10 cellular contexts compared by ENCODE assay signal in genomic region chr7:2862831-2863361, GRCh38. TPM values are rescaled to one million over a fixed set of nuclear protein-coding genes. Genes with fewer than 3 reads are reported as not detected.
DNase-seq lines count a peak whose midpoint lies in the region; ATAC-seq and TF ChIP-seq lines count a peak whose summit lies in the region.
"Had no signal": no experiment of that assay in that cellular context is flagged by ENCODE, and none has a peak within 500 bp of the region (broad histone marks: within the 10 kb centered on the region; RNA-seq: fewer than 3 reads in every experiment).

No MANE protein-coding gene starts in this region.

- peaks cover 2% of the 10 kb centered on the region for H3K36me3 Mint-ChIP-seq in activated T-cell treated with anti-CD3 and anti-CD28 coated beads, Interleukin-2, amount 50 U/mL, for 4 hours (ENCODE audit: insufficient read depth)
- H3K36me3 Mint-ChIP-seq in activated T-cell treated with anti-CD3 and anti-CD28 coated beads, Interleukin-2, amount 50 U/mL, for 72 hours (ENCODE audit: insufficient read depth in 2 of 2): no peaks in the 10 kb centered on the region
- no peaks in the 10 kb centered on the region for H3K36me3 Mint-ChIP-seq in glutamatergic neuron (ENCODE audit: unreplicated experiment)

- no peaks in the 10 kb centered on the region for H3K27me3 Mint-ChIP-seq in activated T-cell treated with anti-CD3 and anti-CD28 coated beads, Interleukin-2, amount 50 U/mL, for 4 hours (ENCODE audit: low read depth)
- no peaks in the 10 kb centered on the region for H3K27me3 Mint-ChIP-seq in activated T-cell treated with anti-CD3 and anti-CD28 coated beads, Interleukin-2, amount 50 U/mL, for 72 hours (ENCODE audit: low read depth)
- H3K27me3 Mint-ChIP-seq in glutamatergic neuron (ENCODE audit: unreplicated experiment): no peaks in the 10 kb centered on the region

- H3K27ac ChIP-seq in liver (ENCODE audit: low read depth in 1 of 2, low read length in 2 of 2) (peak overlapping the region; percentile 62 to 80), upper lobe of left lung (peak overlapping the region; percentile 76 to 95 (median 88))
- H3K27ac ChIP-seq: C4-2B had no signal

- peak overlapping the region; percentile 19 for H3K27ac Mint-ChIP-seq in activated T-cell treated with anti-CD3 and anti-CD28 coated beads, Interleukin-2, amount 50 U/mL, for 72 hours
- H3K27ac Mint-ChIP-seq in glutamatergic neuron (ENCODE audit: unreplicated experiment): no peak overlapping the region

- peaks cover 0 to 3% (median 0%) of the 10 kb centered on the region in 4 donors for H3K4me1 ChIP-seq in liver (ENCODE audit: control insufficient read depth in 4 of 4, insufficient read depth in 4 of 4, low read length in 3 of 4)
- peaks cover 18 to 28% (median 24%) of the 10 kb centered on the region in 4 donors for H3K4me1 ChIP-seq in upper lobe of left lung

- TF ChIP-seq EP300 in upper lobe of left lung (IDR thresholded peaks at IDR 0.05): no peak

- H3K9me3 ChIP-seq in liver (ENCODE audit: control insufficient read depth in 4 of 4, low read length in 3 of 4) (no peaks in the 10 kb centered on the region), upper lobe of left lung (no peaks in the 10 kb centered on the region)

- no peaks in the 10 kb centered on the region for H3K36me3 ChIP-seq in liver (ENCODE audit: control insufficient read depth in 4 of 4, insufficient read depth in 3 of 4, low read depth in 1 of 4, low read length in 3 of 4)
- H3K36me3 ChIP-seq in upper lobe of left lung: no peaks in the 10 kb centered on the region

- no peaks in the 10 kb centered on the region for H3K27me3 ChIP-seq in liver (ENCODE audit: control insufficient read depth in 4 of 4, insufficient read depth in 4 of 4, low read length in 3 of 4)
- no peaks in the 10 kb centered on the region for H3K27me3 ChIP-seq in upper lobe of left lung

- no peak for TF ChIP-seq POLR2A in upper lobe of left lung (IDR thresholded peaks at IDR 0.05)

- no peaks in the 10 kb centered on the region for H3K9me3 Mint-ChIP-seq in activated T-cell treated with anti-CD3 and anti-CD28 coated beads, Interleukin-2, amount 50 U/mL, for 4 hours
- no peaks in the 10 kb centered on the region for H3K9me3 Mint-ChIP-seq in activated T-cell treated with anti-CD3 and anti-CD28 coated beads, Interleukin-2, amount 50 U/mL, for 72 hours
- H3K9me3 Mint-ChIP-seq in glutamatergic neuron (ENCODE audit: unreplicated experiment): no peaks in the 10 kb centered on the region

- no peak for TF ChIP-seq RAD21 in liver (IDR thresholded peaks at IDR 0.05)

- 79% methylated on average over 22 of the region's 22 CpGs for WGBS in liver
- WGBS in upper lobe of left lung, 2 donors: 72 to 85% methylated on average over 22 of the region's 22 CpGs

- TF ChIP-seq CTCF in liver (IDR thresholded peaks at IDR 0.05; ENCODE audit: low read depth, low read length, missing input control) (no peak), upper lobe of left lung (IDR thresholded peaks at IDR 0.05) (no peak), glutamatergic neuron (IDR thresholded peaks at IDR 0.05; ENCODE audit: partially characterized antibody, unreplicated experiment) (no peak)

- no peak overlapping the region for H3K4me3 ChIP-seq in liver (ENCODE audit: low read depth in 1 of 3, low read length in 3 of 3)
- H3K4me3 ChIP-seq in upper lobe of left lung: peak overlapping the region in 2 of 4 donors; percentile 1 to 15

- ATAC-seq in activated T-cell treated with anti-CD3 and anti-CD28 coated beads, Interleukin-2, amount 50 U/mL, for 4 hours: peak in 1 of 2 donors; percentile 16
- ATAC-seq in activated T-cell treated with anti-CD3 and anti-CD28 coated beads, Interleukin-2, amount 50 U/mL, for 72 hours (replicated peaks in 1 of 2): peak in 1 of 2 donors; percentile 18
- peak in 1 of 2 donors; percentile 1 for ATAC-seq in upper lobe of left lung (ENCODE audit: low FRiP score in 2 of 2)

- DNase-seq in activated T-cell treated with anti-CD3 and anti-CD28 coated beads, Interleukin-2, amount 50 U/mL, for 4 hours: no peak
- no peak for DNase-seq in activated T-cell treated with anti-CD3 and anti-CD28 coated beads for 4 hours
- DNase-seq in activated T-cell treated with anti-CD3 and anti-CD28 coated beads, Interleukin-2, amount 50 U/mL, for 72 hours: peak; percentile 28 to 45
- no peak for DNase-seq in upper lobe of left lung
- DNase-seq in glutamatergic neuron: no peak
- no peak for DNase-seq in NCI-H2081 treated with DMSO at 0.1 percent for 48 hours (lab: John Stamatoyannopoulos, UW)
- no peak for DNase-seq in DMS79 (lab: John Stamatoyannopoulos, UW)
- DNase-seq: NCI-H345 had no signal

- H3K9ac ChIP-seq in liver (ENCODE audit: low read depth in 1 of 2, low read length in 2 of 2): no peak overlapping the region

- peak overlapping the region; percentile 61 for H3K4me3 Mint-ChIP-seq in activated T-cell treated with anti-CD3 and anti-CD28 coated beads, Interleukin-2, amount 50 U/mL, for 4 hours
- peak overlapping the region; percentile 80 to 88 for H3K4me3 Mint-ChIP-seq in activated T-cell treated with anti-CD3 and anti-CD28 coated beads, Interleukin-2, amount 50 U/mL, for 72 hours
- no peak overlapping the region for H3K4me3 Mint-ChIP-seq in glutamatergic neuron (ENCODE audit: unreplicated experiment)

- peaks cover 29% of the 10 kb centered on the region for H3K4me1 Mint-ChIP-seq in activated T-cell treated with anti-CD3 and anti-CD28 coated beads, Interleukin-2, amount 50 U/mL, for 4 hours (ENCODE audit: low read depth)
- H3K4me1 Mint-ChIP-seq in activated T-cell treated with anti-CD3 and anti-CD28 coated beads, Interleukin-2, amount 50 U/mL, for 72 hours (ENCODE audit: low read depth): peaks cover 30% of the 10 kb centered on the region
- peaks cover 6% of the 10 kb centered on the region for H3K4me1 Mint-ChIP-seq in glutamatergic neuron (ENCODE audit: low read depth, unreplicated experiment)

TF ChIP-seq in liver, 16 proteins besides CTCF, POLR2A, EP300 and RAD21:
- TF ChIP-seq NR2F2 (IDR thresholded peaks at IDR 0.05) (no peak), MAX (IDR thresholded peaks at IDR 0.05) (no peak), SP1 (IDR thresholded peaks at IDR 0.05) (no peak), ZBTB33 (IDR thresholded peaks at IDR 0.05) (no peak), RXRA (IDR thresholded peaks at IDR 0.05) (no peak), ATF3 (IDR thresholded peaks at IDR 0.05) (no peak), EGR1 (IDR thresholded peaks at IDR 0.05; ENCODE audit: low read depth in 2 of 2) (no peak), JUND (IDR thresholded peaks at IDR 0.05) (no peak), REST (IDR thresholded peaks at IDR 0.05) (no peak)

RNA-seq across cellular contexts. Expression of gene GNA12, which starts 18.8 kb away (rescaled TPM):
- total RNA-seq in activated T-cell treated with anti-CD3 and anti-CD28 coated beads, Interleukin-2, amount 50 U/mL, for 4 hours: 10 to 100 TPM; 23.7 to 25.7 (median 25.0) TPM
- 10 to 100 TPM; 37.0 to 46.6 TPM for total RNA-seq in activated T-cell treated with anti-CD3 and anti-CD28 coated beads, Interleukin-2, amount 50 U/mL, for 72 hours
- total RNA-seq in liver (10 to 100 TPM; 10.9 to 19.0 TPM), upper lobe of left lung (10 to 100 TPM; 24.0 to 52.3 (median 35.7) TPM), glutamatergic neuron (ENCODE audit: unreplicated experiment) (66.2 TPM)
- polyA plus RNA-seq in liver: 10 to 100 TPM in 1 of 2 donors, 1 to 10 TPM in 1; 3.7 to 11.6 TPM

Comparison
In these comparisons a context has a peak if more than half of its experiments do, and no peak if none do; other contexts are left out.
1. DNase-seq: peak in activated T-cell treated with anti-CD3 and anti-CD28 coated beads, Interleukin-2, amount 50 U/mL, for 72 hours (2 of 2); none in activated T-cell treated with anti-CD3 and anti-CD28 coated beads, Interleukin-2, amount 50 U/mL, for 4 hours (single experiment), activated T-cell treated with anti-CD3 and anti-CD28 coated beads for 4 hours (single experiment), upper lobe of left lung (0 of 2), glutamatergic neuron (single experiment), NCI-H2081 treated with DMSO at 0.1 percent for 48 hours (single experiment) and DMS79 (single experiment).